27 cellular contexts compared by ENCODE assay signal in the genomic region with DNA sequence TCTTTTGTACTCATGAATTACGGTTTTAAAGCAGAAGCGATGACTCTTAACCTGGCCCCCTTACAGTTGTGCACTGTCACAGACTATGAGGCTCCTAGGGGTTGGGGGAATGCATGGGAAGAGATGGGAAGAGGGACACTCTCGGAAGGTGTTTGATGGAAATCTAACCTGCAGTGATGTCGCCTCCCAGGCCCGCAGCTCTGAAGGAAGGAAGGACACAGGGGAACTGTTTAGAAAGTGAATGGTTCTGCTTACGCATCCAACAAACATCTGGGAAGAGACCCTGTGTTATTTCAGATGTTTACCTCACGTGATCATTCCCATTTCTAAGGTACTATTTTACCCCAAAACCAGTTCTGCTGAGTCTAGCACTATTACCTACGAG. TPM values are rescaled to one million over a fixed set of nuclear protein-coding genes. Genes with fewer than 3 reads are reported as not detected.
"Had no signal": no experiment of that assay in that cellular context is flagged by ENCODE, and none has a peak within 500 bp of the region (broad histone marks: within the 10 kb centered on the region; RNA-seq: fewer than 3 reads in every experiment).

No MANE protein-coding gene starts in this region.

- DNase-seq: activated CD4-positive, alpha-beta memory T cell treated with anti-CD3 and anti-CD28 coated beads for 36 hours; activated CD4-positive, alpha-beta T cell treated with anti-CD3 and anti-CD28 coated beads for 1 hour; activated CD8-positive, alpha-beta memory T cell treated with anti-CD3 and anti-CD28 coated beads, Interleukin-2, amount 10 ng/mL, durations not matched to agents 7 days and 5 days; activated effector memory CD4-positive, alpha-beta T cell treated with anti-CD3 and anti-CD28 coated beads, Interleukin-2, amount 50 U/mL, for 16 hours; activated T-cell treated with anti-CD3 and anti-CD28 coated beads for 4 hours; anterior cingulate cortex; body of pancreas; effector CD8-positive, alpha-beta T cell; esophagus squamous epithelium; gastrocnemius medialis; head of caudate nucleus; hypothalamus; left colon; mesenchymal stem cell; naive B cell; retina; stimulated activated CD4-positive, alpha-beta T cell treated with anti-CD3 and anti-CD28 coated beads, Interleukin-2, amount 100 ng/mL, for 48 hours; stimulated activated naive CD4-positive, alpha-beta T cell; testis had no signal

- H3K9me3 ChIP-seq: body of pancreas, esophagus squamous epithelium, gastrocnemius medialis, testis, vagina had no signal

- ATAC-seq: activated CD8-positive, alpha-beta memory T cell treated with anti-CD3 and anti-CD28 coated beads, Interleukin-2, amount 10 ng/mL, durations not matched to agents 7 days and 5 days; body of pancreas; gastrocnemius medialis; left colon had no signal

- H3K36me3 Mint-ChIP-seq: activated CD8-positive, alpha-beta memory T cell treated with anti-CD3 and anti-CD28 coated beads, Interleukin-2, amount 10 ng/mL, durations not matched to agents 7 days and 5 days had no signal

- FAIRE-seq: keratinocyte had no signal

- H3K27me3 ChIP-seq: body of pancreas, esophagus squamous epithelium, gastrocnemius medialis, testis, vagina had no signal

- H3K4me3 ChIP-seq: body of pancreas, esophagus squamous epithelium, gastrocnemius medialis, testis, vagina had no signal

- H3K27ac ChIP-seq: body of pancreas, esophagus squamous epithelium, gastrocnemius medialis, testis, vagina had no signal

- H3K27me3 Mint-ChIP-seq: activated CD4-positive, alpha-beta memory T cell treated with anti-CD3 and anti-CD28 coated beads for 36 hours; activated CD8-positive, alpha-beta memory T cell treated with anti-CD3 and anti-CD28 coated beads, Interleukin-2, amount 10 ng/mL, durations not matched to agents 7 days and 5 days; activated naive CD4-positive, alpha-beta T cell treated with anti-CD3 and anti-CD28 coated beads, Interleukin-2, amount 50 U/mL, for 24 hours; naive B cell; progenitor cell of endocrine pancreas; type B pancreatic cell had no signal

- H3K9me3 Mint-ChIP-seq: activated CD4-positive, alpha-beta memory T cell treated with anti-CD3 and anti-CD28 coated beads for 36 hours; activated naive CD4-positive, alpha-beta T cell treated with anti-CD3 and anti-CD28 coated beads, Interleukin-2, amount 50 U/mL, for 24 hours; naive B cell; neural crest cell; type B pancreatic cell had no signal

- H3K4me1 ChIP-seq: body of pancreas, esophagus squamous epithelium, gastrocnemius medialis, testis, vagina had no signal

- H3K27ac Mint-ChIP-seq: activated CD4-positive, alpha-beta memory T cell treated with anti-CD3 and anti-CD28 coated beads for 36 hours; activated CD8-positive, alpha-beta memory T cell treated with anti-CD3 and anti-CD28 coated beads, Interleukin-2, amount 10 ng/mL, durations not matched to agents 7 days and 5 days; activated naive CD4-positive, alpha-beta T cell treated with anti-CD3 and anti-CD28 coated beads, Interleukin-2, amount 50 U/mL, for 24 hours; progenitor cell of endocrine pancreas had no signal

- H3K4me1 Mint-ChIP-seq: activated naive CD4-positive, alpha-beta T cell treated with anti-CD3 and anti-CD28 coated beads, Interleukin-2, amount 50 U/mL, for 24 hours; naive B cell; neural crest cell had no signal

- H3K4me3 Mint-ChIP-seq: activated CD4-positive, alpha-beta memory T cell treated with anti-CD3 and anti-CD28 coated beads for 36 hours; activated CD8-positive, alpha-beta memory T cell treated with anti-CD3 and anti-CD28 coated beads, Interleukin-2, amount 10 ng/mL, durations not matched to agents 7 days and 5 days; activated naive CD4-positive, alpha-beta T cell treated with anti-CD3 and anti-CD28 coated beads, Interleukin-2, amount 50 U/mL, for 24 hours; naive B cell; neural crest cell; type B pancreatic cell had no signal

RNA-seq across cellular contexts. Expression of a gene that starts 48.0 kb away (rescaled TPM):
- total RNA-seq: body of pancreas, cardiac septum, dermis blood vessel endothelial cell, vagina had no signal
